12 cellular contexts compared by ENCODE assay signal in the genomic region with DNA sequence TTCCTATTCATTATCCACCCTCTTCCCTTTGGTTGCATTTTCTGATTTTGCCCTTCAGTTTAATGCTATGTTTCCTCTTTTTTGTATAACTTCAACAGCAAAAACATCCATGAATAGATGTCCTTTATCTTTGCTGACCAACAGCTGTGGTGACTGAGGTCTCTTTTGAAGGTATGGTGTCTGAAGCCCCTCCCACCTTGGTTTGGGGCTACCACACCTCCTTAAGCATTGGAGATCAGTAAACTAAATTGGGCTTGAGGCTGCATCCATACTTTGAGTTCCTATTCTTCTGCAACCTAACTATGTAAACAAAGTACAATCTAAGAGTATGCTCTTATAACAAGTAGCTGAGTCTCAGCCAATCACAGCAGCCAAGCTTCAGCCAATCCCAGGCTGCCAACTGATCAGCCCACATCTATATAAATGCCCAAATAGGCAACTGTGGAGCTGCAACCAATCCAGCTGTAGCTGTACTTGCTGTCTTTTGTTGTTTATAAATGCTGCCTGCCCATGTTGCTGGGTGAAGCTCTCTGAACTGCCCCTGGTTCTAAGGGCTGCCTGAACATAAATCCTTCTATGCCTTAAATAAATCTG.
DNase-seq lines count a peak whose midpoint lies in the region; ATAC-seq, FAIRE-seq and TF ChIP-seq lines count a peak whose summit lies in the region.
"Had no signal": no experiment of that assay in that cellular context is flagged by ENCODE, and none has a peak within 500 bp of the region (broad histone marks: within the 10 kb centered on the region; RNA-seq: fewer than 3 reads in every experiment).

No MANE protein-coding gene starts in this region.

- peaks cover 4% of the 10 kb centered on the region for H3K27me3 Mint-ChIP-seq in activated naive CD8-positive, alpha-beta T cell treated with anti-CD3 and anti-CD28 coated beads, Interleukin-2, amount 50 U/mL, for 24 hours

- dilution Hi-C loops in endothelial cell of umbilical vein (cut with MboI; ENCODE audit: extremely low pct_ligation_motif_present, low sequenced_read_pairs) = no loop called here

- no peak for ATAC-seq in heart left ventricle
- ATAC-seq in left ventricle myocardium superior = no peak
- ATAC-seq in activated naive CD8-positive, alpha-beta T cell treated with anti-CD3 and anti-CD28 coated beads, Interleukin-2, amount 50 U/mL, for 24 hours = no peak
- ATAC-seq: natural killer cell treated with Interleukin-12 subunit alpha and Interleukin-12 subunit beta and Interleukin-15 and Interleukin-18, amount 100 ng/mL, for 72 hours had no signal

- no peak overlapping the region for H3K9ac ChIP-seq in endothelial cell of umbilical vein (replicated peaks; ENCODE audit: extremely low read depth, insufficient read depth, low read length)
- H3K9ac ChIP-seq in subcutaneous abdominal adipose tissue (ENCODE audit: low read length in 5 of 5) = no peak overlapping the region

- H3K4me3 Mint-ChIP-seq in activated naive CD8-positive, alpha-beta T cell treated with anti-CD3 and anti-CD28 coated beads, Interleukin-2, amount 50 U/mL, for 24 hours = no peak overlapping the region
- H3K4me3 Mint-ChIP-seq: natural killer cell treated with Interleukin-12 subunit alpha and Interleukin-12 subunit beta and Interleukin-15 and Interleukin-18, amount 100 ng/mL, for 72 hours had no signal

- H3K4me2 ChIP-seq in endothelial cell of umbilical vein (ENCODE audit: insufficient read depth, low read length) = no peak overlapping the region

- TF ChIP-seq CTCF in heart left ventricle (IDR thresholded peaks at IDR 0.05) = no peak
- no peak for TF ChIP-seq CTCF in endothelial cell of umbilical vein (IDR thresholded peaks at IDR 0.05; ENCODE audit: extremely low read depth in 1 of 2, insufficient read depth in 1 of 2, low read depth in 1 of 2, low read length in 2 of 2)
- TF ChIP-seq CTCF in GM20000 (IDR thresholded peaks at IDR 0.05; ENCODE audit: extremely low read depth, missing control alignments) = no peak

- H2AFZ ChIP-seq in endothelial cell of umbilical vein (ENCODE audit: low read depth, low read length) = no peak overlapping the region

- POLR2A ChIA-PET in endothelial cell of umbilical vein (lab: Charles Lee) = no interaction called here

- no peaks in the 10 kb centered on the region for H3K4me1 Mint-ChIP-seq in activated naive CD8-positive, alpha-beta T cell treated with anti-CD3 and anti-CD28 coated beads, Interleukin-2, amount 50 U/mL, for 24 hours

- intact Hi-C loops in heart left ventricle (cut with DNase I) (loop anchor here in 7 of 10 donors (5.0 to 10.0 kb wide), 4 partner anchors 113 to 228 kb away; no protein-coding TSS in a partner anchor), left ventricle myocardium superior (cut with micrococcal nuclease) (loop anchor here (5.0 to 10.0 kb wide), 2 partner anchors 113 to 175 kb away; no protein-coding TSS in a partner anchor), endothelial cell of umbilical vein (cut with micrococcal nuclease) (no loop called here)

- H3K9me3 ChIP-seq in heart left ventricle (no peaks in the 10 kb centered on the region), endothelial cell of umbilical vein (replicated peaks; ENCODE audit: control insufficient read depth, insufficient read depth, low read length) (no peaks in the 10 kb centered on the region), subcutaneous abdominal adipose tissue (ENCODE audit: control insufficient read depth in 5 of 5, low read length in 5 of 5) (no peaks in the 10 kb centered on the region)
- H3K9me3 ChIP-seq: BE2C had no signal

- no TSS peak for BruUV-seq in endothelial cell of umbilical vein (replicated peaks; lab: Mats Ljungman, UMichigan)

- FAIRE-seq in endothelial cell of umbilical vein (lab: Jason Lieb, UNC) = no peak
- FAIRE-seq: endometrium had no signal

- CTCF ChIA-PET in endothelial cell of umbilical vein (lab: Charles Lee) = interaction anchor here (1.1 to 11.9 kb wide), 12 partner anchors 12 to 241 kb away, joined by 3 to 492 read pairs (median 4); no protein-coding TSS in a partner anchor

- H4K20me1 ChIP-seq in endothelial cell of umbilical vein (replicated peaks; ENCODE audit: control insufficient read depth, extremely low read depth, insufficient read depth, low read length) = no peaks in the 10 kb centered on the region

- H3K27ac ChIP-seq in heart left ventricle (peak overlapping the region in 11 of 12 donors; percentile 15 to 83 (median 72)), endothelial cell of umbilical vein (ENCODE audit: insufficient read depth, low read depth, low read length) (no peak overlapping the region), subcutaneous abdominal adipose tissue (ENCODE audit: low read depth, low read length) (peak overlapping the region; percentile 63)
- H3K27ac ChIP-seq: SK-N-MC had no signal

- H3K79me2 ChIP-seq in endothelial cell of umbilical vein (ENCODE audit: control insufficient read depth, insufficient read depth, low read length) = no peaks in the 10 kb centered on the region

- H3K27ac Mint-ChIP-seq in activated naive CD8-positive, alpha-beta T cell treated with anti-CD3 and anti-CD28 coated beads, Interleukin-2, amount 50 U/mL, for 24 hours = no peak overlapping the region

- H3K4me3 ChIP-seq in heart left ventricle (no peak overlapping the region), endothelial cell of umbilical vein (replicated peaks in 1 of 3; ENCODE audit: insufficient read depth in 1 of 3, low read depth in 1 of 3, low read length in 3 of 3) (no peak overlapping the region), subcutaneous abdominal adipose tissue (ENCODE audit: low read depth in 1 of 5, low read length in 5 of 5) (no peak overlapping the region)
- H3K4me3 ChIP-seq: SK-N-MC had no signal

- no peaks in the 10 kb centered on the region for H3K9me3 Mint-ChIP-seq in activated naive CD8-positive, alpha-beta T cell treated with anti-CD3 and anti-CD28 coated beads, Interleukin-2, amount 50 U/mL, for 24 hours
- H3K9me3 Mint-ChIP-seq: natural killer cell treated with Interleukin-12 subunit alpha and Interleukin-12 subunit beta and Interleukin-15 and Interleukin-18, amount 100 ng/mL, for 72 hours had no signal

- TF ChIP-seq POLR2A in heart left ventricle (IDR thresholded peaks at IDR 0.05) (no peak), endothelial cell of umbilical vein (IDR thresholded peaks at IDR 0.05; ENCODE audit: low read depth, low read length) (no peak)

- H3K36me3 Mint-ChIP-seq in activated naive CD8-positive, alpha-beta T cell treated with anti-CD3 and anti-CD28 coated beads, Interleukin-2, amount 50 U/mL, for 24 hours (ENCODE audit: low read depth) = no peaks in the 10 kb centered on the region
- H3K36me3 Mint-ChIP-seq: natural killer cell treated with Interleukin-12 subunit alpha and Interleukin-12 subunit beta and Interleukin-15 and Interleukin-18, amount 100 ng/mL, for 72 hours had no signal

- no peaks in the 10 kb centered on the region for H3K9me1 ChIP-seq in endothelial cell of umbilical vein (replicated peaks; ENCODE audit: control insufficient read depth, extremely low read depth, insufficient read depth, low read length)

- H3K4me1 ChIP-seq in heart left ventricle = peaks cover 5 to 60% (median 26%) of the 10 kb centered on the region in 12 donors
- H3K4me1 ChIP-seq in endothelial cell of umbilical vein (ENCODE audit: control insufficient read depth, extremely low read depth, insufficient read depth, low read length) = peaks cover 11% of the 10 kb centered on the region
- H3K4me1 ChIP-seq in subcutaneous abdominal adipose tissue (ENCODE audit: control insufficient read depth in 5 of 5, insufficient read depth in 5 of 5, low read length in 5 of 5) = peaks cover 1 to 63% (median 44%) of the 10 kb centered on the region in 5 donors
- H3K4me1 ChIP-seq: BE2C had no signal

- H3K27me3 ChIP-seq in heart left ventricle (no peaks in the 10 kb centered on the region), endothelial cell of umbilical vein (ENCODE audit: control insufficient read depth in 2 of 2, insufficient read depth in 2 of 2, low read length in 2 of 2) (no peaks in the 10 kb centered on the region), subcutaneous abdominal adipose tissue (ENCODE audit: control insufficient read depth in 5 of 5, insufficient read depth in 4 of 5, low read length in 5 of 5) (no peaks in the 10 kb centered on the region)

- H3K36me3 ChIP-seq in heart left ventricle (peaks cover 0 to 79% (median 34%) of the 10 kb centered on the region in 9 donors), endothelial cell of umbilical vein (ENCODE audit: control insufficient read depth in 2 of 2, extremely low read depth in 1 of 2, insufficient read depth in 2 of 2, low read length in 2 of 2) (no peaks in the 10 kb centered on the region), subcutaneous abdominal adipose tissue (ENCODE audit: control insufficient read depth in 5 of 5, insufficient read depth in 5 of 5, low read length in 5 of 5) (peaks cover 14 to 65% (median 54%) of the 10 kb centered on the region in 5 donors)
- H3K36me3 ChIP-seq: BE2C had no signal

- DNase-seq in heart left ventricle (no peak), left ventricle myocardium superior (no peak), M059J (ENCODE audit: low read depth) (peak; percentile 44), endothelial cell of umbilical vein (ENCODE audit: low read depth, low spot score) (peak; percentile 28), GM20000 (ENCODE audit: low spot score) (no peak), UCSD-AML1 (lab: John Stamatoyannopoulos, UW; ENCODE audit: unreplicated experiment) (no peak)
- no peak for DNase-seq in activated naive CD8-positive, alpha-beta T cell treated with anti-CD3 and anti-CD28 coated beads, Interleukin-2, amount 50 U/mL, for 24 hours
- DNase-seq: BE2C had no signal

TF ChIP-seq in endothelial cell of umbilical vein, 7 proteins besides CTCF, POLR2A, EP300 and RAD21:
- TF ChIP-seq JUN (IDR thresholded peaks at IDR 0.05; ENCODE audit: borderline replicate concordance, insufficient read depth, insufficient read length, low read depth) (no peak), EZH2 (IDR thresholded peaks at IDR 0.05; ENCODE audit: borderline replicate concordance, low read depth, low read length, severe bottlenecking) (no peak)
- TF ChIP-seq, protein P1, sequence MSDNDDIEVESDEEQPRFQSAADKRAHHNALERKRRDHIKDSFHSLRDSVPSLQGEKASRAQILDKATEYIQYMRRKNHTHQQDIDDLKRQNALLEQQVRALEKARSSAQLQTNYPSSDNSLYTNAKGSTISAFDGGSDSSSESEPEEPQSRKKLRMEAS (IDR thresholded peaks at IDR 0.05; ENCODE audit: insufficient read depth, insufficient read length) = no peak
TF ChIP-seq in endothelial cell of umbilical vein: peak in this region for 0.

Comparison
In these comparisons a context has a peak if more than half of its experiments do, and no peak if none do; other contexts are left out.
1. DNase-seq: peak in M059J (single experiment) and endothelial cell of umbilical vein (single experiment); none in heart left ventricle (0 of 5), left ventricle myocardium superior (single experiment), activated naive CD8-positive, alpha-beta T cell treated with anti-CD3 and anti-CD28 coated beads, Interleukin-2, amount 50 U/mL, for 24 hours (single experiment), GM20000 (single experiment) and UCSD-AML1 (single experiment).